In genomic region chr13:113816248-113816924, GRCh38 we compare ENCODE assay signal across 1 cellular context.
TF ChIP-seq lines count a peak whose summit lies in the region.

No MANE protein-coding gene starts in this region.

TF ChIP-seq in K562, 482 proteins besides CTCF, POLR2A, EP300 and RAD21 (continued from another document):
- TF ChIP-seq THRA (IDR thresholded peaks at IDR 0.05) (no peak), RFX1 (IDR thresholded peaks at IDR 0.05) (peak; percentile 48), KDM2B (CRISPR knock-in tag; IDR thresholded peaks at IDR 0.05) (no peak), HMGXB4 (CRISPR knock-in tag; IDR thresholded peaks at IDR 0.05) (no peak), CREM (IDR thresholded peaks at IDR 0.05; ENCODE audit: low read depth) (no peak)
